Comparison of ENCODE assay signal across 1 cellular context in genomic region chr20:35697696-35698297, GRCh38.
TF ChIP-seq lines count a peak whose summit lies in the region.

No MANE protein-coding gene starts in this region.

TF ChIP-seq in GM12878, 131 proteins besides CTCF, POLR2A, EP300 and RAD21:
- TF ChIP-seq CHD1 (IDR thresholded peaks at IDR 0.05; ENCODE audit: low read depth, low read length) (no peak), FOXK2 (IDR thresholded peaks at IDR 0.05) (peak; percentile 25; the same call in 1 of the 2 replicates)
